ENCODE assay signal across 8 cellular contexts in the genomic region with DNA sequence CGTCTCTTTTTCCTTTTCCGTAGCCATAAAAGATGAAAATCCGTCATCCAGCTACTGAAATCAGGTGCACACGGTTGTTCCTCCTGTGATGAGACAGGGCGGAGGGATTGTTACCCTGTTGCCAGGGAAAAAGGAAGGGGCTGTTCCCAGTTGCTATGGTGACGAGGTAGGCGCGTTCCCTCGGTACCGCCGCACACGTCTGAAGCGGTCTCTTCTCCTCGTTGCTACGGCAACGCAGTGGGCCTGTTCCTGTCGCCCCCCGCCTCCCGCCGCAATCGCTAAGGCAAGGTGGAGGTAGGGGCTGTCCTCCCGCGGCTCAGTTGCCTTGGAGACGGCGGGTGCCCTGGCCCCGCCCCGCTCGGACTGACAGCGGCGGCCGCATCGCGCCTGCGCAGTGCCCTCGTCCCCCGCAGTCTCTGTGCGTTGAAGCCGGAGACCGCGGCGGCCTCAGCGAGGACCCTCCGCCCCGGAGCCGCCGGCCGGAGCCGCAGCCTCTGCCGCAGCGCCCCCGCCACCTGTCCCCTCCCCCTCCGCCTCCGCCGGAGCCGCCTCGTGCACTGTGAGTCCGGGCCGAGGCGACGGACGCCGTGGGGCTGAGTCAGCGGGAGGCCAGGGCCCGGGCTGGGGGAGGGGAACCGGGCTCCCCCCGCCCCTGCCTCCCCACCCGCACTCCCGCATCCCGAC.
DNase-seq lines count a peak whose midpoint lies in the region; ATAC-seq lines count a peak whose summit lies in the region.

A gene (plus strand): TSS at position 394 of the 684 bp plus-strand sequence. CDS start 51,582 bp downstream, outside the sequence.

- ATAC-seq in GM18517 (IDR thresholded peaks at IDR 0.05; ENCODE audit: unreplicated experiment) = peak; percentile 71
- peak; percentile 90 for ATAC-seq in HG03135 (IDR thresholded peaks at IDR 0.05; ENCODE audit: unreplicated experiment)

- DNase-seq in NCI-H345 treated with DMSO at 0.1 percent for 48 hours (lab: John Stamatoyannopoulos, UW; ENCODE audit: unreplicated experiment) (peak; percentile 93), cerebellar nuclear complex (lab: John Stamatoyannopoulos, UW) (peak; percentile 88 to 94), islet precursor cell (peak; percentile 94), NK-92 (lab: John Stamatoyannopoulos, UW; ENCODE audit: unreplicated experiment) (no peak)
- DNase-seq in activated CD4-positive, alpha-beta T cell treated with anti-CD3 and anti-CD28 coated beads for 24 hours (ENCODE audit: low read depth in 2 of 2) = peak; percentile 67
- DNase-seq in stimulated activated CD4-positive, alpha-beta T cell treated with anti-CD3 and anti-CD28 coated beads, Interleukin-12 subunit alpha, Interleukin-12 subunit beta, amount 100 ng/mL, for 4 hours = peak; percentile 79
